ENCODE assay signal across 33 cellular contexts in genomic region chr2:122542236-122542635, GRCh38.
"Had no signal": no experiment of that assay in that cellular context is flagged by ENCODE, and none has a peak within 500 bp of the region (broad histone marks: within the 10 kb centered on the region; RNA-seq: fewer than 3 reads in every experiment).

No MANE protein-coding gene starts in this region.

- FAIRE-seq: astrocyte, bronchial epithelial cell had no signal

- H3K27ac ChIP-seq: adrenal gland, ascending aorta, body of pancreas, brain microvascular endothelial cell, breast epithelium, cardiac muscle cell had no signal

- H3K4me1 ChIP-seq: adrenal gland, ascending aorta, body of pancreas, breast epithelium had no signal

- H3K9me3 ChIP-seq: adrenal gland, ascending aorta, body of pancreas, breast epithelium had no signal

- H3K4me3 ChIP-seq: adrenal gland, ascending aorta, body of pancreas, breast epithelium, cardiac muscle cell had no signal

- ATAC-seq: activated naive CD4-positive, alpha-beta T cell treated with anti-CD3 and anti-CD28 coated beads, Interleukin-2, amount 50 U/mL, for 72 hours; activated naive CD8-positive, alpha-beta T cell treated with anti-CD3 and anti-CD28 coated beads, Interleukin-2, amount 50 U/mL, for 24 hours; activated T-cell treated with anti-CD3 and anti-CD28 coated beads, Interleukin-2, amount 50 U/mL, for 4 hours; activated T-cell treated with anti-CD3 and anti-CD28 coated beads, Interleukin-2, amount 50 U/mL, for 72 hours; activated T-helper 17 cell treated with anti-CD3 and anti-CD28 coated beads, Interleukin-2, amount 50 U/mL, for 72 hours; body of pancreas had no signal

- H3K27me3 ChIP-seq: adrenal gland, ascending aorta, body of pancreas, brain microvascular endothelial cell, breast epithelium, cardiac muscle cell had no signal

- H3K36me3 ChIP-seq: adrenal gland, ascending aorta, brain microvascular endothelial cell, breast epithelium, cardiac muscle cell had no signal

- DNase-seq: activated effector memory CD4-positive, alpha-beta T cell treated with anti-CD3 and anti-CD28 coated beads, Interleukin-2, amount 50 U/mL, for 16 hours; activated effector memory CD4-positive, alpha-beta T cell treated with Interleukin-2 at 50 U/mL for 16 hours; activated gamma-delta T cell; activated gamma-delta T cell treated with Interleukin-2 at 50 U/mL for 16 hours; activated naive CD4-positive, alpha-beta T cell; activated naive CD4-positive, alpha-beta T cell treated with anti-CD3 and anti-CD28 coated beads for 36 hours; activated naive CD4-positive, alpha-beta T cell treated with anti-CD3 and anti-CD28 coated beads, Interleukin-2, amount 10 ng/mL, durations not matched to agents 7 days and 5 days; activated naive CD4-positive, alpha-beta T cell treated with anti-CD3 and anti-CD28 coated beads, Interleukin-2, amount 50 U/mL, for 16 hours; activated naive CD4-positive, alpha-beta T cell treated with Interleukin-2 at 50 U/mL for 16 hours; activated naive CD8-positive, alpha-beta T cell treated with anti-CD3 and anti-CD28 coated beads for 36 hours; activated naive CD8-positive, alpha-beta T cell treated with anti-CD3 and anti-CD28 coated beads, Interleukin-2, amount 10 ng/mL, durations not matched to agents 7 days and 5 days; activated naive CD8-positive, alpha-beta T cell treated with anti-CD3 and anti-CD28 coated beads, Interleukin-2, amount 50 U/mL, for 24 hours; activated T-cell treated with anti-CD3 and anti-CD28 coated beads, Interleukin-2, amount 50 U/mL, for 24 hours; activated T-cell treated with anti-CD3 and anti-CD28 coated beads, Interleukin-2, amount 50 U/mL, for 4 hours; activated T-cell treated with anti-CD3 and anti-CD28 coated beads, Interleukin-2, amount 50 U/mL, for 48 hours; activated T-cell treated with anti-CD3 and anti-CD28 coated beads, Interleukin-2, amount 50 U/mL, for 72 hours; adrenal gland; amniotic stem cell; amygdala; anterior cingulate cortex; aorta; body of pancreas; brain microvascular endothelial cell; caudate nucleus; central memory CD4-positive, alpha-beta T cell; cerebellar nuclear complex had no signal
